ENCODE assay signal across 8 cellular contexts in genomic region chr1:30822966-30823581, GRCh38.
DNase-seq lines count a peak whose midpoint lies in the region; ATAC-seq and TF ChIP-seq lines count a peak whose summit lies in the region.

No MANE protein-coding gene starts in this region.

- POLR2A ChIA-PET in activated CD4-positive, alpha-beta memory T cell treated with anti-CD3 and anti-CD28 coated beads, Interleukin-2, amount 10 ng/mL, durations not matched to agents 7 days and 5 days (lab: Charles Lee): interaction anchor here (1.5 kb wide), 1 partner anchor 104 kb away, joined by 4 read pairs; no protein-coding TSS in a partner anchor

- no peaks in the 10 kb centered on the region for H3K36me3 Mint-ChIP-seq in activated CD4-positive, alpha-beta memory T cell treated with anti-CD3 and anti-CD28 coated beads, Interleukin-2, amount 10 ng/mL, durations not matched to agents 7 days and 5 days (ENCODE audit: low read depth)

- H3K4me3 Mint-ChIP-seq in activated CD4-positive, alpha-beta memory T cell treated with anti-CD3 and anti-CD28 coated beads, Interleukin-2, amount 10 ng/mL, durations not matched to agents 7 days and 5 days: no peak overlapping the region

- no peak overlapping the region for H3K27ac ChIP-seq in HL-60 (replicated peaks)
- peak overlapping the region in 4 of 5 donors; percentile 89 to 98 (median 96) for H3K27ac ChIP-seq in adrenal gland
- H3K27ac ChIP-seq in stomach: peak overlapping the region; percentile 92 to 97 (median 94)

- peaks cover 24% of the 10 kb centered on the region for H3K4me1 Mint-ChIP-seq in activated CD4-positive, alpha-beta memory T cell treated with anti-CD3 and anti-CD28 coated beads, Interleukin-2, amount 10 ng/mL, durations not matched to agents 7 days and 5 days

- no peak for TF ChIP-seq EP300 in stomach (IDR thresholded peaks at IDR 0.05)

- no peak for TF ChIP-seq POLR2A in adrenal gland (IDR thresholded peaks at IDR 0.05)
- no peak for TF ChIP-seq POLR2A in stomach (IDR thresholded peaks at IDR 0.05)

- H3K4me1 ChIP-seq in adrenal gland (replicated peaks in 1 of 2): peaks cover 27 to 29% of the 10 kb centered on the region in 2 donors
- H3K4me1 ChIP-seq in stomach: peaks cover 22 to 53% (median 38%) of the 10 kb centered on the region in 4 donors

- intact Hi-C loops in adrenal gland (cut with DNase I) (no loop called here), stomach (cut with DNase I; ENCODE audit: low total_unique reads) (no loop called here)

- no peak for ATAC-seq in GM18519 (IDR thresholded peaks at IDR 0.05; ENCODE audit: low FRiP score, unreplicated experiment)

- peaks cover 14% of the 10 kb centered on the region for H3K27me3 ChIP-seq in HL-60 (ENCODE audit: insufficient read depth, poor library complexity, severe bottlenecking)
- H3K27me3 ChIP-seq in adrenal gland: no peaks in the 10 kb centered on the region
- H3K27me3 ChIP-seq in stomach: peaks cover 0 to 23% (median 0%) of the 10 kb centered on the region in 3 donors

- TF ChIP-seq CTCF in HL-60 (IDR thresholded peaks at IDR 0.05; ENCODE audit: insufficient read depth, low read length) (no peak), adrenal gland (IDR thresholded peaks at IDR 0.05) (no peak), stomach (IDR thresholded peaks at IDR 0.05) (no peak)

- H3K9me3 ChIP-seq in adrenal gland (replicated peaks in 1 of 3) (no peaks in the 10 kb centered on the region), stomach (no peaks in the 10 kb centered on the region)

- peaks cover 73% of the 10 kb centered on the region for H3K27me3 Mint-ChIP-seq in activated CD4-positive, alpha-beta memory T cell treated with anti-CD3 and anti-CD28 coated beads, Interleukin-2, amount 10 ng/mL, durations not matched to agents 7 days and 5 days

- DNase-seq in HL-60 (ENCODE audit: low read depth in 1 of 2, low spot score in 1 of 2) (peak; percentile 16 to 84), adrenal gland (peak in 2 of 7 donors; percentile 45 to 46), iris pigment epithelial cell (ENCODE audit: low read depth) (peak; percentile 41), stomach (no peak), hepatic stellate cell (ENCODE audit: low spot score) (no peak), OCI-M2 (lab: John Stamatoyannopoulos, UW; ENCODE audit: unreplicated experiment) (no peak)
- DNase-seq in activated CD4-positive, alpha-beta memory T cell treated with anti-CD3 and anti-CD28 coated beads, Interleukin-2, amount 10 ng/mL, durations not matched to agents 7 days and 5 days: no peak

- H3K36me3 ChIP-seq in adrenal gland (replicated peaks in 1 of 2) (no peaks in the 10 kb centered on the region), stomach (no peaks in the 10 kb centered on the region)

- 64 to 75% (median 66%) methylated on average over 6 of the region's 6 CpGs for WGBS in adrenal gland, 4 donors
- 52 to 63% (median 60%) methylated on average over 6 of the region's 6 CpGs for WGBS in stomach, 5 donors

- no peaks in the 10 kb centered on the region for H3K9me3 Mint-ChIP-seq in activated CD4-positive, alpha-beta memory T cell treated with anti-CD3 and anti-CD28 coated beads, Interleukin-2, amount 10 ng/mL, durations not matched to agents 7 days and 5 days

- H3K27ac Mint-ChIP-seq in activated CD4-positive, alpha-beta memory T cell treated with anti-CD3 and anti-CD28 coated beads, Interleukin-2, amount 10 ng/mL, durations not matched to agents 7 days and 5 days: no peak overlapping the region

- CTCF ChIA-PET in activated CD4-positive, alpha-beta memory T cell treated with anti-CD3 and anti-CD28 coated beads, Interleukin-2, amount 10 ng/mL, durations not matched to agents 7 days and 5 days (lab: Charles Lee): interaction anchor here (0.7 to 0.8 kb wide), 2 partner anchors 21 to 41 kb away, joined by 3 read pairs; no protein-coding TSS in a partner anchor

- H3K4me3 ChIP-seq in HL-60 (replicated peaks; ENCODE audit: insufficient read depth, low read length) (no peak overlapping the region), adrenal gland (no peak overlapping the region), stomach (no peak overlapping the region)

Comparison
In these comparisons a context has a peak if more than half of its experiments do, and no peak if none do; other contexts are left out.
1. DNase-seq: peak in HL-60 (2 of 2) and iris pigment epithelial cell (single experiment); none in stomach (single experiment), activated CD4-positive, alpha-beta memory T cell treated with anti-CD3 and anti-CD28 coated beads, Interleukin-2, amount 10 ng/mL, durations not matched to agents 7 days and 5 days (single experiment), hepatic stellate cell (single experiment) and OCI-M2 (single experiment).